8 cellular contexts compared by ENCODE assay signal in the genomic region with DNA sequence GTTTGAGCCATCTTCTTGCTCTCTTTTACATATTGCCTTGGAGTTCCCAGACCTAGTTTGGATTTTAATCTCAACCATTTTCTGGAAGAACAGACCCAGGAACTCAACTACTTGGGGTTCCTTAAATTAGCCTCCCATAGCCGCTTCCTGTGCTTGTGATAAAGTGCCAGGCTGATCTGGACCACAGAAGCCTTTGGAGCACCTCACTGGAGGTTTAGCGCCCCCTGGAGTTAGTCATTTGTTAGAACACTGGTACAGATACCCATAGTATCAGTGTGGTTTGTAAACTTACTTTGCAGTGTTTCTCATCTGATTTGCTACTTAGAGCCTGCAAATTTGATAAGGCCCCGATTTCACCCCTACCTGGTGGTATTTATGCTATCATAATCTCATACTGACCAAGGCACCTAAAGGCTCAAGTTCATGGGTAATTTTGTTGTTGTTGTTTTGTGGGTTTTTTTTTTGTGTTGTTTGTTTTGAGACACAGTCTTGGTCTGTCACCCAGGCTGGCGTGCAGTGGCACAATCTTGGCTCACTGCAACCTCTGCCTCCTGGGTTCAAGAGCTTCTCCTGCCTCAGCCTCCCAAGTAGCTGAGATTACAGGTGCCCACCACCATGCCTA. TPM values are rescaled to one million over a fixed set of nuclear protein-coding genes. Genes with fewer than 3 reads are reported as not detected.
DNase-seq lines count a peak whose midpoint lies in the region; ATAC-seq and TF ChIP-seq lines count a peak whose summit lies in the region.

No MANE protein-coding gene starts in this region.

- POLR2A ChIA-PET in activated B cell treated with CpG ODN at 0.5 μM for 24 hours (lab: Charles Lee), result interaction anchor here (1.3 kb wide), 1 partner anchor 67 kb away, joined by 4 read pairs; no protein-coding TSS in a partner anchor

- peak overlapping the region; percentile 16 for H3K27ac Mint-ChIP-seq in activated B cell treated with CpG ODN at 0.5 μM for 24 hours

- no peak overlapping the region; a peak in 2 of 22 replicates for H3K9ac ChIP-seq in BLaER1 treated with 17β-estradiol and CSF1 and Interleukin-3, amounts not matched to agents 10 nM and 100 nM

- CTCF ChIA-PET in activated B cell treated with CpG ODN at 0.5 μM for 24 hours (lab: Charles Lee), result interaction anchor here (0.7 to 3.9 kb wide), 5 partner anchors 66 to 258 kb away, joined by 4 to 35 read pairs (median 6); a partner anchor contains a TSS

- intact Hi-C loops in activated B cell treated with CpG ODN at 0.5 μM for 24 hours (cut with micrococcal nuclease), result loop anchor here (1.0 to 10.0 kb wide), 6 partner anchors 27 to 398 kb away; a partner anchor contains a TSS
- intact Hi-C loops in left colon (cut with DNase I, micrococcal nuclease), result loop anchor here in 1 of 2 donors (2.0 to 5.0 kb wide), 2 partner anchors 67 to 131 kb away; no protein-coding TSS in a partner anchor

- peak overlapping the region; percentile 42 for H3K4me3 Mint-ChIP-seq in activated B cell treated with CpG ODN at 0.5 μM for 24 hours

- peak; percentile 87 for TF ChIP-seq CTCF in HFF-Myc (IDR thresholded peaks at IDR 0.05; ENCODE audit: low read depth, low read length, missing control alignments)
- peak; percentile 59 for TF ChIP-seq CTCF in activated B cell treated with CpG ODN at 0.5 μM for 24 hours (IDR thresholded peaks at IDR 0.05)

- H3K27ac ChIP-seq in BLaER1 treated with 17β-estradiol and CSF1 and Interleukin-3, amounts not matched to agents 10 nM and 100 nM, result no peak overlapping the region
- H3K27ac ChIP-seq in caudate nucleus (ENCODE audit: low read depth, low read length), result no peak overlapping the region

- DNase-seq in HFF-Myc (ENCODE audit: extremely low read depth, low read depth), result peak; percentile 76
- peak; percentile 13 to 81 for DNase-seq in NCI-H446 (lab: John Stamatoyannopoulos, UW)
- DNase-seq in activated B cell treated with CpG ODN at 0.5 μM for 24 hours, result no peak
- DNase-seq in caudate nucleus (lab: John Stamatoyannopoulos, UW), result peak in 48 of 61 donors; percentile 5 to 80 (median 42)
- DNase-seq in left colon, result peak; percentile 72 to 73
- peak; percentile 49 to 67 for DNase-seq in stimulated activated CD4-positive, alpha-beta T cell treated with anti-CD3 and anti-CD28 coated beads, Interleukin-4, amount 100 ng/mL, for 4 hours

- peaks cover 55 to 62% (median 57%) of the 10 kb centered on the region in 11 experiments for H3K36me3 ChIP-seq in BLaER1 treated with 17β-estradiol and CSF1 and Interleukin-3, amounts not matched to agents 10 nM and 100 nM

- H3K9me3 Mint-ChIP-seq in activated B cell treated with CpG ODN at 0.5 μM for 24 hours, result no peaks in the 10 kb centered on the region

- H3K4me2 ChIP-seq in BLaER1 treated with 17β-estradiol and CSF1 and Interleukin-3, amounts not matched to agents 10 nM and 100 nM, result peak overlapping the region; percentile 11 to 98 (median 44); a peak in 16 of 22 replicates

- no peaks in the 10 kb centered on the region for H3K27me3 Mint-ChIP-seq in activated B cell treated with CpG ODN at 0.5 μM for 24 hours

- peaks cover 48% of the 10 kb centered on the region for H3K36me3 Mint-ChIP-seq in activated B cell treated with CpG ODN at 0.5 μM for 24 hours (ENCODE audit: low read depth)

- H3K4me3 ChIP-seq in BLaER1 treated with 17β-estradiol and CSF1 and Interleukin-3, amounts not matched to agents 10 nM and 100 nM, result no peak overlapping the region
- no peak overlapping the region for H3K4me3 ChIP-seq in HFF-Myc (replicated peaks; ENCODE audit: low read depth, low read length)

- peaks cover 6 to 44% (median 20%) of the 10 kb centered on the region in 11 experiments; a peak in 17 of 22 replicates for H4K20me1 ChIP-seq in BLaER1 treated with 17β-estradiol and CSF1 and Interleukin-3, amounts not matched to agents 10 nM and 100 nM

- H3K4me1 ChIP-seq in BLaER1 treated with 17β-estradiol and CSF1 and Interleukin-3, amounts not matched to agents 10 nM and 100 nM, result peaks cover 24 to 48% (median 40%) of the 10 kb centered on the region in 10 experiments

- H3K9me3 ChIP-seq in BLaER1 treated with 17β-estradiol and CSF1 and Interleukin-3, amounts not matched to agents 10 nM and 100 nM (replicated peaks in 1 of 11), result no peaks in the 10 kb centered on the region

- H3K4me1 Mint-ChIP-seq in activated B cell treated with CpG ODN at 0.5 μM for 24 hours, result peaks cover 29% of the 10 kb centered on the region

- ATAC-seq in activated B cell treated with CpG ODN at 0.5 μM for 24 hours (ENCODE audit: low read depth) (peak; percentile 45), left colon (peak; percentile 51), HG03457 (IDR thresholded peaks at IDR 0.05; ENCODE audit: unreplicated experiment) (no peak)

- H3K27me3 ChIP-seq in BLaER1 treated with 17β-estradiol and CSF1 and Interleukin-3, amounts not matched to agents 10 nM and 100 nM, result no peaks in the 10 kb centered on the region

RNA-seq across cellular contexts. Expression of a gene that starts 3.7 kb away (rescaled TPM):
- total RNA-seq in activated B cell treated with CpG ODN at 0.5 μM for 24 hours (17.3 and 18.5 TPM in 2 replicates), left colon (10 to 100 TPM; 15.1 to 27.5 TPM)

RNA-seq across cellular contexts. Expression of a gene that starts 11.7 kb away (rescaled TPM):
- total RNA-seq in activated B cell treated with CpG ODN at 0.5 μM for 24 hours, result 9.4 and 11.1 TPM in 2 replicates
- total RNA-seq in left colon, result 100 to 1,000 TPM; 183 to 209 TPM

RNA-seq across cellular contexts. Expression of a gene that starts 27.0 kb away (rescaled TPM):
- total RNA-seq in activated B cell treated with CpG ODN at 0.5 μM for 24 hours (60.6 and 69.6 TPM in 2 replicates), left colon (100 to 1,000 TPM; 271 to 278 TPM)

Comparison
In these comparisons a context has a peak if more than half of its experiments do, and no peak if none do; other contexts are left out.
1. RNA of a gene that starts 11.7 kb away (total RNA-seq): 183 to 209 TPM in left colon; 9.4 to 11.1 TPM in activated B cell treated with CpG ODN at 0.5 μM for 24 hours; every median in the first group is over 10 times any median in the second.